In the genomic region with DNA sequence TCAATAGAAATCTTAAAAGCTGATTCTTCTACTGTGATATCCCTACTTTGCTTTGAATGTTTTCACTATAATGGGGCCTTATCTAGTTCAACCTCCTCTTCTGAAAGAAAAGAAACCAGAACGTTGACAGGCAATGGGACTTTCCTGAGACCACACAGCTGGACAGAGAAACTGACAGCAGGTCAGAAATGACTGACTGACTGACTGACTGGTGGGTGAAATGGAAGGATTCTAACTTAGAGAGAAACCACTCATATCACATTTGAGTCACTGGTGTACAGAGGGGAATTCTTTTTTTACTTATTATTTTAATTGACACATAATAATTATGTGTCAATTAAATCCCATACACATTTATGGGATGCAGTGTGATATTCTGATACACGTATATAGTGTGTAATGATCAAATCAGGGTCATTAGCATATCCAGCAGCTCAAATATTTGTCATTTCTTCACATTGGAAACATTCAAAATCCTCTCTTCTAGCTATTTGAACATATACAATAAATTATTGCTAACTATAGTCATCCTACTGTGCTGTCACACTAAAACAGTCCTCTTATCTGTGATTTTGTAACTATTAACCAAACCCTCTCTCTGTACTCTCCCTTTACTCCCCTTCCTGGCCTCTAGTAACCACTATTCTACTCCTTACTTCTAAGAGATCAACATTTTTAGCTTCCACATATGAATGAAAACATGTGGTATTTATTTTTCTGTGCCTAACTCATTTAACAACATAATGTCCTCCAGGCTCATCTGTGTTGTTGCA, we compare ENCODE assay signal across 13 cellular contexts.
DNase-seq lines count a peak whose midpoint lies in the region; ATAC-seq and TF ChIP-seq lines count a peak whose summit lies in the region.
"Had no signal": no experiment of that assay in that cellular context is flagged by ENCODE, and none has a peak within 500 bp of the region (broad histone marks: within the 10 kb centered on the region; RNA-seq: fewer than 3 reads in every experiment).

No MANE protein-coding gene starts in this region.

- H3K4me1 Mint-ChIP-seq in CD8-positive, alpha-beta T cell (ENCODE audit: low read depth): no peaks in the 10 kb centered on the region
- no peaks in the 10 kb centered on the region for H3K4me1 Mint-ChIP-seq in activated naive CD4-positive, alpha-beta T cell treated with anti-CD3 and anti-CD28 coated beads, Interleukin-2, amount 10 ng/mL, durations not matched to agents 7 days and 5 days

- H3K27me3 Mint-ChIP-seq in CD8-positive, alpha-beta T cell (ENCODE audit: low read depth): no peaks in the 10 kb centered on the region
- H3K27me3 Mint-ChIP-seq in activated naive CD4-positive, alpha-beta T cell treated with anti-CD3 and anti-CD28 coated beads, Interleukin-2, amount 10 ng/mL, durations not matched to agents 7 days and 5 days: no peaks in the 10 kb centered on the region
- H3K27me3 Mint-ChIP-seq: brain had no signal

- TF ChIP-seq CTCF in GM13976 (IDR thresholded peaks at IDR 0.05; ENCODE audit: borderline replicate concordance, control extremely low read depth, extremely low read depth, insufficient read depth, missing control alignments): no peak
- TF ChIP-seq CTCF in CD8-positive, alpha-beta T cell (IDR thresholded peaks at IDR 0.05): no peak

- in situ Hi-C loops in GM13976 (cut with MboI; ENCODE audit: low sequenced_read_pairs, unreplicated experiment): loop anchor here (10.0 kb wide), 1 partner anchor 144 kb away; no protein-coding TSS in a partner anchor

- H3K27ac Mint-ChIP-seq in CD8-positive, alpha-beta T cell: no peak overlapping the region
- no peak overlapping the region for H3K27ac Mint-ChIP-seq in activated naive CD4-positive, alpha-beta T cell treated with anti-CD3 and anti-CD28 coated beads, Interleukin-2, amount 10 ng/mL, durations not matched to agents 7 days and 5 days
- H3K27ac Mint-ChIP-seq: brain had no signal

- ATAC-seq in GM19397 (IDR thresholded peaks at IDR 0.05; ENCODE audit: unreplicated experiment) (peak; percentile 93), HG02763 (IDR thresholded peaks at IDR 0.05; ENCODE audit: unreplicated experiment) (peak; percentile 95), HG03439 (IDR thresholded peaks at IDR 0.05; ENCODE audit: unreplicated experiment) (peak; percentile 99)
- no peak for ATAC-seq in CD8-positive, alpha-beta T cell

- H3K4me3 Mint-ChIP-seq in CD8-positive, alpha-beta T cell: no peak overlapping the region
- no peak overlapping the region for H3K4me3 Mint-ChIP-seq in activated naive CD4-positive, alpha-beta T cell treated with anti-CD3 and anti-CD28 coated beads, Interleukin-2, amount 10 ng/mL, durations not matched to agents 7 days and 5 days
- H3K4me3 Mint-ChIP-seq: brain had no signal

- H3K36me3 Mint-ChIP-seq in CD8-positive, alpha-beta T cell: no peaks in the 10 kb centered on the region
- no peaks in the 10 kb centered on the region for H3K36me3 Mint-ChIP-seq in activated naive CD4-positive, alpha-beta T cell treated with anti-CD3 and anti-CD28 coated beads, Interleukin-2, amount 10 ng/mL, durations not matched to agents 7 days and 5 days

- no peaks in the 10 kb centered on the region for H3K36me3 ChIP-seq in CD8-positive, alpha-beta T cell (ENCODE audit: insufficient read depth, low read length)

- CTCF ChIA-PET in CD8-positive, alpha-beta T cell (lab: Charles Lee): no interaction called here
- CTCF ChIA-PET in activated naive CD4-positive, alpha-beta T cell treated with anti-CD3 and anti-CD28 coated beads, Interleukin-2, amount 10 ng/mL, durations not matched to agents 7 days and 5 days (lab: Charles Lee): no interaction called here

- H3K27me3 ChIP-seq in CD8-positive, alpha-beta T cell (ENCODE audit: insufficient read depth, low read length): no peaks in the 10 kb centered on the region

- H3K9me3 ChIP-seq in CD8-positive, alpha-beta T cell (ENCODE audit: low read length): no peaks in the 10 kb centered on the region

- no peak overlapping the region for H3K4me3 ChIP-seq in CD8-positive, alpha-beta T cell (ENCODE audit: low read depth, low read length)

- DNase-seq in GM13976 (ENCODE audit: low spot score) (peak; percentile 48), pons (ENCODE audit: low spot score) (no peak), GF-D8 (lab: John Stamatoyannopoulos, UW) (no peak)
- no peak for DNase-seq in CD8-positive, alpha-beta T cell
- DNase-seq in activated naive CD4-positive, alpha-beta T cell treated with anti-CD3 and anti-CD28 coated beads, Interleukin-2, amount 10 ng/mL, durations not matched to agents 7 days and 5 days: no peak
- DNase-seq: activated T-cell treated with anti-CD3 and anti-CD28 coated beads, Interleukin-2, amount 50 U/mL, for 48 hours; NCI-H510A; retina had no signal

- H3K9me3 Mint-ChIP-seq in CD8-positive, alpha-beta T cell: no peaks in the 10 kb centered on the region
- peaks cover 2% of the 10 kb centered on the region for H3K9me3 Mint-ChIP-seq in activated naive CD4-positive, alpha-beta T cell treated with anti-CD3 and anti-CD28 coated beads, Interleukin-2, amount 10 ng/mL, durations not matched to agents 7 days and 5 days

- intact Hi-C loops in CD8-positive, alpha-beta T cell (cut with DNase I, micrococcal nuclease): no loop called here

- POLR2A ChIA-PET in CD8-positive, alpha-beta T cell (lab: Charles Lee): no interaction called here

- no peak overlapping the region for H3K27ac ChIP-seq in CD8-positive, alpha-beta T cell (ENCODE audit: low read depth, low read length)
- H3K27ac ChIP-seq: VCaP had no signal

- no peaks in the 10 kb centered on the region for H3K4me1 ChIP-seq in CD8-positive, alpha-beta T cell (ENCODE audit: insufficient read depth, low read length)
